ENCODE assay signal across 9 cellular contexts in genomic region chr1:241611063-241611462, GRCh38. TPM values are rescaled to one million over a fixed set of nuclear protein-coding genes. Genes with fewer than 3 reads are reported as not detected.
DNase-seq lines count a peak whose midpoint lies in the region; ATAC-seq, FAIRE-seq and TF ChIP-seq lines count a peak whose summit lies in the region.
"Had no signal": no experiment of that assay in that cellular context is flagged by ENCODE, and none has a peak within 500 bp of the region (broad histone marks: within the 10 kb centered on the region; RNA-seq: fewer than 3 reads in every experiment).

No MANE protein-coding gene starts in this region.

- peak; percentile 92 for ATAC-seq in GM21390 (IDR thresholded peaks at IDR 0.05; ENCODE audit: unreplicated experiment)
- peak; percentile 97 for ATAC-seq in HG03571 (IDR thresholded peaks at IDR 0.05; ENCODE audit: unreplicated experiment)
- ATAC-seq in left lobe of liver: peak; percentile 67
- peak; percentile 75 to 91 for ATAC-seq in upper lobe of left lung (ENCODE audit: low FRiP score in 2 of 2)

- no peak overlapping the region for H3K27ac ChIP-seq in upper lobe of left lung

- no peak for TF ChIP-seq POLR2A in upper lobe of left lung (IDR thresholded peaks at IDR 0.05)

- WGBS in upper lobe of left lung, 2 donors: 15 to 18% methylated on average over 3 of the region's 3 CpGs

- no peak for TF ChIP-seq EP300 in upper lobe of left lung (IDR thresholded peaks at IDR 0.05)

- no peaks in the 10 kb centered on the region for H3K27me3 ChIP-seq in bronchial epithelial cell (ENCODE audit: control insufficient read depth, insufficient read depth, low read length)
- H3K27me3 ChIP-seq in upper lobe of left lung: no peaks in the 10 kb centered on the region

- H3K4me3 ChIP-seq in bronchial epithelial cell (ENCODE audit: low read depth, low read length): no peak overlapping the region
- no peak overlapping the region for H3K4me3 ChIP-seq in upper lobe of left lung

- H3K36me3 ChIP-seq in bronchial epithelial cell (ENCODE audit: control insufficient read depth, insufficient read depth, low read length) (no peaks in the 10 kb centered on the region), upper lobe of left lung (no peaks in the 10 kb centered on the region)

- DNase-seq in NCI-H510A treated with DMSO at 0.1 percent for 48 hours (lab: John Stamatoyannopoulos, UW) (peak; percentile 63), NCI-H510A (lab: John Stamatoyannopoulos, UW) (no peak), NOMO-1 (lab: John Stamatoyannopoulos, UW; ENCODE audit: unreplicated experiment in 2 of 2) (peak; percentile 17 to 45), bronchial epithelial cell (ENCODE audit: low read depth) (peak; percentile 84), left lobe of liver (ENCODE audit: low spot score) (no peak), upper lobe of left lung (peak in 1 of 2 donors; percentile 29)

- no peak for FAIRE-seq in bronchial epithelial cell (lab: Jason Lieb, UNC)

- H3K4me1 ChIP-seq in upper lobe of left lung: peaks cover 13 to 21% (median 19%) of the 10 kb centered on the region in 4 donors

- TF ChIP-seq CTCF in bronchial epithelial cell (IDR thresholded peaks at IDR 0.05; ENCODE audit: insufficient read depth, low read length, severe bottlenecking): peak; percentile 47
- peak; percentile 34 to 79 (median 70) for TF ChIP-seq CTCF in upper lobe of left lung (IDR thresholded peaks at IDR 0.05)

- no peaks in the 10 kb centered on the region for H3K9me3 ChIP-seq in upper lobe of left lung

RNA-seq across cellular contexts. Expression of gene CHML, which starts 29.1 kb away (rescaled TPM):
- total RNA-seq in bronchial epithelial cell: 11.1 and 12.9 TPM in 2 replicates
- 2.1 TPM for total RNA-seq in left lobe of liver
- total RNA-seq in upper lobe of left lung: 10 to 100 TPM in 3 of 6 donors, 1 to 10 TPM in 3; 5.2 to 15.5 (median 11.8) TPM

RNA-seq across cellular contexts. Expression of gene OPN3, which starts 29.1 kb away (rescaled TPM):
- total RNA-seq in bronchial epithelial cell (14.7 and 23.8 TPM in 2 replicates), left lobe of liver (15.3 TPM), upper lobe of left lung (10 to 100 TPM; 11.5 to 63.4 (median 30.2) TPM)

RNA-seq across cellular contexts. Expression of gene WDR64, which starts 41.0 kb away (rescaled TPM):
- under 0.01 TPM in 1 of 2 replicates, not detected in the other for total RNA-seq in bronchial epithelial cell
- total RNA-seq in left lobe of liver: 0.40 TPM
- total RNA-seq in upper lobe of left lung: under 1 TPM in 1 of 6 donors, not detected in 5; 0.20 TPM
- total RNA-seq: CD8-positive, alpha-beta memory T cell had no signal

Comparison
In these comparisons a context has a peak if more than half of its experiments do, and no peak if none do; other contexts are left out.
1. DNase-seq: peak in NCI-H510A treated with DMSO at 0.1 percent for 48 hours (single experiment), NOMO-1 (2 of 2) and bronchial epithelial cell (single experiment); none in NCI-H510A (single experiment) and left lobe of liver (single experiment).
2. Peak in every context shown above with its lines, with median percentiles within 50 percentile points of each other: ATAC-seq.